In genomic region chr9:34993502-34994428, GRCh38 we compare ENCODE assay signal across 8 cellular contexts.
DNase-seq lines count a peak whose midpoint lies in the region; ATAC-seq lines count a peak whose summit lies in the region.

No MANE protein-coding gene starts in this region.

- no peak for ATAC-seq in HG02642 (IDR thresholded peaks at IDR 0.05; ENCODE audit: poor library complexity, unreplicated experiment)
- ATAC-seq in HG03025 (IDR thresholded peaks at IDR 0.05; ENCODE audit: low FRiP score, unreplicated experiment): no peak
- no peak for ATAC-seq in HG03159 (IDR thresholded peaks at IDR 0.05; ENCODE audit: unreplicated experiment)

- H3K4me1 ChIP-seq in duodenal mucosa (ENCODE audit: control insufficient read depth in 1 of 2, insufficient read depth in 2 of 2, low read length in 2 of 2): peaks cover 28 to 58% of the 10 kb centered on the region in 2 donors

- H3K36me3 ChIP-seq in duodenal mucosa (ENCODE audit: control insufficient read depth in 1 of 2, insufficient read depth in 2 of 2, low read length in 2 of 2): peaks cover 0 to 2% of the 10 kb centered on the region in 2 donors

- H3K27ac ChIP-seq in duodenal mucosa (ENCODE audit: low read depth, low read length): peak overlapping the region; percentile 79

- DNase-seq in CD1c-positive myeloid dendritic cell (ENCODE audit: extremely low spot score) (peak; percentile 85), NCI-H1092 treated with DMSO at 0.1 percent for 48 hours (lab: John Stamatoyannopoulos, UW) (peak; percentile 33), midbrain (lab: John Stamatoyannopoulos, UW) (peak; percentile 62), NCI-H2171 treated with DMSO at 0.1 percent for 48 hours (lab: John Stamatoyannopoulos, UW) (no peak)

- H3K9me3 ChIP-seq in duodenal mucosa (ENCODE audit: control insufficient read depth in 1 of 2, low read length in 2 of 2): no peaks in the 10 kb centered on the region

- no peaks in the 10 kb centered on the region for H3K27me3 ChIP-seq in duodenal mucosa (ENCODE audit: control insufficient read depth in 1 of 2, insufficient read depth in 2 of 2, low read length in 2 of 2)

- peak overlapping the region; percentile 17 to 46 for H3K9ac ChIP-seq in duodenal mucosa (ENCODE audit: low read depth in 1 of 2, low read length in 2 of 2)

- no peak overlapping the region for H3K4me3 ChIP-seq in duodenal mucosa (ENCODE audit: low read depth in 1 of 2, low read length in 2 of 2)
